19 cellular contexts compared by ENCODE assay signal in the genomic region with DNA sequence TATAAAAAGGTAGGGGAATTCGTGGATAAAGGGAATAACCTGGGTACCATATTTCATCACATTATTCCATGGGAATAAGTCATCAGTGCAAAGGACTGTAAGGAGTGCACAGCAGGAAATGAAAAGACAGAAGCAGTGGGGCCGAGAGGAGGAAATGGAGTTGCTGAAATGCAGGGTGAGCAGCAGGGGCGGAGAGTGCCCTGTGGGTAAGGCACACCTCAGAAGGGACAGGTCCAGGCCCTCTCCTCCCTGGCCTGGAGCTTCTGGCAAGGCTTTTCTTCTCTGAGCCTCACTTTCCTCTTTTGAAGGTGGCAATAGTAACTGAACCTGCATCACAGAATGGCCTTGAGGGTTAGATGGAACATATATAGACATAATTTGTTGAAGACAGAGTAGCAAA. TPM values are rescaled to one million over a fixed set of nuclear protein-coding genes. Genes with fewer than 3 reads are reported as not detected.
DNase-seq lines count a peak whose midpoint lies in the region; ATAC-seq, FAIRE-seq and TF ChIP-seq lines count a peak whose summit lies in the region.
"Had no signal": no experiment of that assay in that cellular context is flagged by ENCODE, and none has a peak within 500 bp of the region (broad histone marks: within the 10 kb centered on the region; RNA-seq: fewer than 3 reads in every experiment).

No MANE protein-coding gene starts in this region.

- no peak overlapping the region for H3K9ac ChIP-seq in SK-N-SH

- peaks cover 1% of the 10 kb centered on the region for H3K4me1 Mint-ChIP-seq in CD14-positive monocyte
- H3K4me1 Mint-ChIP-seq in dendritic cell treated with granulocyte-macrophage colony-stimulating factor and Interleukin-4, amounts not matched to agents 40 ng/mL and 50 ng/mL, for 4 days (ENCODE audit: low read depth): peaks cover 42% of the 10 kb centered on the region

- TF ChIP-seq CTCF in CD14-positive monocyte (IDR thresholded peaks at IDR 0.05) (no peak), NB4 (IDR thresholded peaks at IDR 0.05; ENCODE audit: low read depth, low read length) (no peak), SK-N-SH (IDR thresholded peaks at IDR 0.05) (no peak), BE2C (IDR thresholded peaks at IDR 0.05; ENCODE audit: low read depth, low read length) (no peak)

- no peaks in the 10 kb centered on the region for H4K20me1 ChIP-seq in SK-N-SH (ENCODE audit: insufficient read depth)

- H3K79me2 ChIP-seq in SK-N-SH (ENCODE audit: insufficient read depth): no peaks in the 10 kb centered on the region

- POLR2A ChIA-PET in SK-N-SH (lab: Yijun Ruan, JAX): no interaction called here

- H3K27me3 Mint-ChIP-seq in CD14-positive monocyte (ENCODE audit: low read depth in 3 of 3): no peaks in the 10 kb centered on the region
- no peaks in the 10 kb centered on the region for H3K27me3 Mint-ChIP-seq in dendritic cell treated with granulocyte-macrophage colony-stimulating factor and Interleukin-4, amounts not matched to agents 40 ng/mL and 50 ng/mL, for 4 days
- H3K27me3 Mint-ChIP-seq: activated naive CD8-positive, alpha-beta T cell had no signal

- peaks cover 59 to 68% of the 10 kb centered on the region in 2 donors for H3K36me3 Mint-ChIP-seq in CD14-positive monocyte
- peaks cover 68% of the 10 kb centered on the region for H3K36me3 Mint-ChIP-seq in dendritic cell treated with granulocyte-macrophage colony-stimulating factor and Interleukin-4, amounts not matched to agents 40 ng/mL and 50 ng/mL, for 4 days (ENCODE audit: low read depth)

- peaks cover 0 to 2% (median 0%) of the 10 kb centered on the region in 7 donors for H3K9me3 Mint-ChIP-seq in CD14-positive monocyte
- no peaks in the 10 kb centered on the region for H3K9me3 Mint-ChIP-seq in dendritic cell treated with granulocyte-macrophage colony-stimulating factor and Interleukin-4, amounts not matched to agents 40 ng/mL and 50 ng/mL, for 4 days
- H3K9me3 Mint-ChIP-seq: nephron progenitor cell; T-helper 1 cell treated with Interleukin-12 subunit alpha and Interleukin-12 subunit beta and Interleukin-4 antibody, amounts not matched to agents 30 μg/mL and 1 μg/mL, for 36 hours had no signal

- no peak overlapping the region for H3K27ac ChIP-seq in SK-N-SH (ENCODE audit: low read depth in 2 of 2, low read length in 1 of 2)
- H3K27ac ChIP-seq: left ventricle myocardium inferior had no signal

- WGBS in SK-N-SH (ENCODE audit: low lambda C conversion rate): 38% methylated on average over 3 of the region's 3 CpGs

- H3K27ac Mint-ChIP-seq in CD14-positive monocyte: peak overlapping the region; percentile 68 to 88 (median 82)
- peak overlapping the region; percentile 70 for H3K27ac Mint-ChIP-seq in dendritic cell treated with granulocyte-macrophage colony-stimulating factor and Interleukin-4, amounts not matched to agents 40 ng/mL and 50 ng/mL, for 4 days
- H3K27ac Mint-ChIP-seq: activated naive CD8-positive, alpha-beta T cell; nephron progenitor cell; T-helper 1 cell treated with Interleukin-12 subunit alpha and Interleukin-12 subunit beta and Interleukin-4 antibody, amounts not matched to agents 30 μg/mL and 1 μg/mL, for 36 hours had no signal

- no peak for TF ChIP-seq EP300 in SK-N-SH (IDR thresholded peaks at IDR 0.05; ENCODE audit: borderline replicate concordance in 1 of 2, low read depth in 1 of 2, low read length in 1 of 2)

- CTCF ChIA-PET in SK-N-SH (lab: Yijun Ruan, JAX): interaction anchor here (2.4 kb wide), 1 partner anchor 125 kb away, joined by 7 read pairs; no protein-coding TSS in a partner anchor

- H2AFZ ChIP-seq in SK-N-SH (ENCODE audit: low read depth): no peak overlapping the region

- DNase-seq in CD14-positive monocyte (ENCODE audit: low spot score) (no peak), GM12892 (ENCODE audit: insufficient read length) (no peak), NB4 (ENCODE audit: low read depth) (peak; percentile 53), SK-N-SH (no peak), cerebellar nuclear complex (lab: John Stamatoyannopoulos, UW) (no peak), BE2C (no peak)
- DNase-seq: erythroblast; hypothalamus; left ventricle myocardium inferior; NCI-H1105 treated with DMSO at 0.1 percent for 48 hours; NCI-H345; nephron progenitor cell; stimulated activated CD4-positive, alpha-beta T cell treated with anti-CD3 and anti-CD28 coated beads, Interleukin-2, amount 100 ng/mL, for 24 hours had no signal

- H3K27me3 ChIP-seq in SK-N-SH (ENCODE audit: insufficient read depth): no peaks in the 10 kb centered on the region; the same call in 1 of the 2 replicates
- peaks cover 39% of the 10 kb centered on the region for H3K27me3 ChIP-seq in BE2C

- H3K4me1 ChIP-seq in SK-N-SH (ENCODE audit: control insufficient read depth in 1 of 2, insufficient read depth in 2 of 2, low read depth in 1 of 2, low read length in 1 of 2): peaks cover 5 to 10% of the 10 kb centered on the region in 2 experiments; a peak in 2 of 4 replicates
- H3K4me1 ChIP-seq in BE2C: peaks cover 8% of the 10 kb centered on the region
- H3K4me1 ChIP-seq: left ventricle myocardium inferior had no signal

- TF ChIP-seq RAD21 in SK-N-SH (IDR thresholded peaks at IDR 0.05; ENCODE audit: low read length): no peak

- H3K9me3 ChIP-seq in SK-N-SH (no peaks in the 10 kb centered on the region), BE2C (no peaks in the 10 kb centered on the region)
- H3K9me3 ChIP-seq: left ventricle myocardium inferior had no signal

- H3K9me2 ChIP-seq in SK-N-SH: no peaks in the 10 kb centered on the region

- no peak overlapping the region for H3K4me3 Mint-ChIP-seq in CD14-positive monocyte
- no peak overlapping the region for H3K4me3 Mint-ChIP-seq in dendritic cell treated with granulocyte-macrophage colony-stimulating factor and Interleukin-4, amounts not matched to agents 40 ng/mL and 50 ng/mL, for 4 days
- H3K4me3 Mint-ChIP-seq: activated naive CD8-positive, alpha-beta T cell; nephron progenitor cell; T-helper 1 cell treated with Interleukin-12 subunit alpha and Interleukin-12 subunit beta and Interleukin-4 antibody, amounts not matched to agents 30 μg/mL and 1 μg/mL, for 36 hours had no signal

- no peak for ATAC-seq in HG02981 (IDR thresholded peaks at IDR 0.05; ENCODE audit: unreplicated experiment)
- ATAC-seq: Panc1 had no signal

- FAIRE-seq in GM12892 (lab: Jason Lieb, UNC): peak; percentile 71
- FAIRE-seq: H54 had no signal

- H3K4me2 ChIP-seq in SK-N-SH: no peak overlapping the region

- H3F3A ChIP-seq in SK-N-SH (replicated peaks; ENCODE audit: insufficient read depth): no peaks in the 10 kb centered on the region

- H3K36me3 ChIP-seq in SK-N-SH (replicated peaks in 1 of 2; ENCODE audit: control insufficient read depth in 1 of 2, insufficient read depth in 2 of 2, low read length in 1 of 2) (no peaks in the 10 kb centered on the region), BE2C (no peaks in the 10 kb centered on the region)
- H3K36me3 ChIP-seq: left ventricle myocardium inferior had no signal

- TF ChIP-seq POLR2A in GM12892 (IDR thresholded peaks at IDR 0.05; ENCODE audit: low read depth, low read length): no peak
- peak; percentile 10 for TF ChIP-seq POLR2A in NB4 (IDR thresholded peaks at IDR 0.05; ENCODE audit: extremely low read depth, insufficient read length)

- no peak overlapping the region for H3K4me3 ChIP-seq in NB4 (ENCODE audit: low read depth, low read length)
- no peak overlapping the region for H3K4me3 ChIP-seq in SK-N-SH (ENCODE audit: low read depth in 2 of 2, low read length in 1 of 2)
- no peak overlapping the region for H3K4me3 ChIP-seq in BE2C (ENCODE audit: low read depth, low read length)
- H3K4me3 ChIP-seq: left ventricle myocardium inferior had no signal

- intact Hi-C loops in CD14-positive monocyte (cut with micrococcal nuclease): no loop called here
- intact Hi-C loops in dendritic cell treated with granulocyte-macrophage colony-stimulating factor and Interleukin-4, amounts not matched to agents 40 ng/mL and 50 ng/mL, for 4 days (cut with micrococcal nuclease): loop anchor here (5.0 kb wide), 1 partner anchor 37 kb away; no protein-coding TSS in a partner anchor

TF ChIP-seq in SK-N-SH, 30 proteins besides CTCF, POLR2A, EP300 and RAD21:
- TF ChIP-seq TAF1 (IDR thresholded peaks at IDR 0.05; ENCODE audit: borderline replicate concordance, low read depth, low read length) (no peak), NRF1 (IDR thresholded peaks at IDR 0.05; ENCODE audit: low read depth, low read length) (no peak), ELF1 (IDR thresholded peaks at IDR 0.05) (no peak), CHD2 (IDR thresholded peaks at IDR 0.05; ENCODE audit: low read length, partially characterized antibody) (no peak), YY1 (IDR thresholded peaks at IDR 0.05; ENCODE audit: low read depth) (no peak), FOSL2 (IDR thresholded peaks at IDR 0.05; ENCODE audit: borderline replicate concordance, low read depth) (no peak), RFX5 (IDR thresholded peaks at IDR 0.05; ENCODE audit: low read length) (no peak), GATA2 (CRISPR knock-in tag; IDR thresholded peaks at IDR 0.05) (no peak)
- TF ChIP-seq, protein P1, sequence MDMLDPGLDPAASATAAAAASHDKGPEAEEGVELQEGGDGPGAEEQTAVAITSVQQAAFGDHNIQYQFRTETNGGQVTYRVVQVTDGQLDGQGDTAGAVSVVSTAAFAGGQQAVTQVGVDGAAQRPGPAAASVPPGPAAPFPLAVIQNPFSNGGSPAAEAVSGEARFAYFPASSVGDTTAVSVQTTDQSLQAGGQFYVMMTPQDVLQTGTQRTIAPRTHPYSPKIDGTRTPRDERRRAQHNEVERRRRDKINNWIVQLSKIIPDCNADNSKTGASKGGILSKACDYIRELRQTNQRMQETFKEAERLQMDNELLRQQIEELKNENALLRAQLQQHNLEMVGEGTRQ (IDR thresholded peaks at IDR 0.05; ENCODE audit: borderline replicate concordance, low read depth, low read length): no peak

RNA-seq across cellular contexts. Expression of gene IKZF1, which starts 26.2 kb away (rescaled TPM):
- polyA plus RNA-seq in CD14-positive monocyte: 10 to 100 TPM; 38.4 to 80.2 TPM
- 25.1 TPM for polyA plus RNA-seq in GM12892 (2012; ENCODE audit: missing spikeins)
- not detected in 2 replicates for polyA plus RNA-seq in SK-N-SH (2012; rRNA removed)
- not detected in 2 replicates for polyA plus RNA-seq in SK-N-SH (2012; cell fraction: cytosol; rRNA removed)
- polyA plus RNA-seq in SK-N-SH (2012; cell fraction: nucleus; rRNA removed): not detected in 2 replicates
- not detected for polyA plus RNA-seq in BE2C (2012; ENCODE audit: insufficient read depth, insufficient read length, low read depth)

Comparison
In these comparisons a context has a peak if more than half of its experiments do, and no peak if none do; other contexts are left out.
1. RNA of gene IKZF1, which starts 26.2 kb away (polyA plus RNA-seq): 38.4 to 80.2 TPM in CD14-positive monocyte; not detected in SK-N-SH; every median in the first group is over 10 times any median in the second.